8 cellular contexts compared by ENCODE assay signal in the genomic region with DNA sequence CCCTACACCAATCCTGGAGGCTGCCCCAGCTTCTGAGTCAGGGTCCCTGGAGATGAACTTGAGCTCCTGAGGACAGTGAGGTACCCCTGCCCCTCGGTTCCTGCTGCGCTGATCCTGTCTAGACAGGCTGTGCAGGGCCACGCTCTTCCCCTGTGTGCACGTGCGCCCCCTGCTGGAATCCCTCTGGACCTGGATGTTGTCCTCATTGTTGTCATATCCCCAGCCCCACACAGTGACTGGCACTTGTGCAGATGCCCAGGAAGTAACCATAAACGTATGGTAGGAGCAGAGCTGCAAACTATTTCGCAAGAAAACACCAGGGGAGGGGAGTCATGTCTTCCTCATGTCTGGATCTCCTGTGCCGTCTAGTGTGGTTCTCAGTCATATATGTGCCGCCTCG.
DNase-seq lines count a peak whose midpoint lies in the region.

No MANE protein-coding gene starts in this region.

- intact Hi-C loops in posterior vena cava (cut with DNase I), result no loop called here

- DNase-seq in NCI-H2107 treated with DMSO at 0.1 percent for 48 hours (lab: John Stamatoyannopoulos, UW; ENCODE audit: unreplicated experiment), result peak; percentile 1
- DNase-seq in NCI-H2107 (lab: John Stamatoyannopoulos, UW), result no peak
- peak; percentile 40 for DNase-seq in NOMO-1 treated with DMSO at 0.1 percent for 48 hours (lab: John Stamatoyannopoulos, UW; ENCODE audit: unreplicated experiment)
- DNase-seq in activated naive CD4-positive, alpha-beta T cell treated with anti-CD3 and anti-CD28 coated beads, Interleukin-2, amount 50 U/mL, for 16 hours, result peak; percentile 32
- DNase-seq in iPS DF 19.7 (ENCODE audit: low read depth, low spot score), result peak; percentile 3
- peak; percentile 61 to 63 for DNase-seq in stimulated activated CD4-positive, alpha-beta T cell treated with anti-CD3 and anti-CD28 coated beads, Interleukin-2, amount 100 ng/mL, for 48 hours
- DNase-seq in posterior vena cava (ENCODE audit: low spot score), result no peak
- DNase-seq in NCI-H187 treated with DMSO at 0.1 percent for 48 hours (lab: John Stamatoyannopoulos, UW), result no peak

Comparison
In these comparisons a context has a peak if more than half of its experiments do, and no peak if none do; other contexts are left out.
1. DNase-seq: peak in NCI-H2107 treated with DMSO at 0.1 percent for 48 hours (single experiment), NOMO-1 treated with DMSO at 0.1 percent for 48 hours (single experiment), activated naive CD4-positive, alpha-beta T cell treated with anti-CD3 and anti-CD28 coated beads, Interleukin-2, amount 50 U/mL, for 16 hours (single experiment), iPS DF 19.7 (single experiment) and stimulated activated CD4-positive, alpha-beta T cell treated with anti-CD3 and anti-CD28 coated beads, Interleukin-2, amount 100 ng/mL, for 48 hours (2 of 2); none in NCI-H2107 (single experiment), posterior vena cava (single experiment) and NCI-H187 treated with DMSO at 0.1 percent for 48 hours (single experiment).